Comparison of ENCODE assay signal across 9 cellular contexts in genomic region chr10:103679096-103679790, GRCh38.
A peak's percentile ranks its signal among the peaks of the same experiment; 100 is the strongest.
DNase-seq lines count a peak whose midpoint lies in the region; ATAC-seq and TF ChIP-seq lines count a peak whose summit lies in the region.
"Had no signal": no experiment of that assay in that cellular context is flagged by ENCODE, and none has a peak within 500 bp of the region (broad histone marks: within the 10 kb centered on the region; RNA-seq: fewer than 3 reads in every experiment).

No MANE protein-coding gene starts in this region.

- peak; percentile 88 for DNase-seq in SK-MEL-5 (ENCODE audit: low read depth, low spot score)
- DNase-seq in gastrocnemius medialis: no peak
- no peak for DNase-seq in COR-L47 (lab: John Stamatoyannopoulos, UW)
- DNase-seq in SKM-1 (lab: John Stamatoyannopoulos, UW; ENCODE audit: unreplicated experiment): no peak
- DNase-seq in erythroblast (lab: John Stamatoyannopoulos, UW): no peak
- DNase-seq in RKO (ENCODE audit: low spot score): no peak
- DNase-seq: SK-N-SH had no signal

- ATAC-seq in GM18867 (IDR thresholded peaks at IDR 0.05; ENCODE audit: unreplicated experiment) (peak; percentile 57), HG02623 (IDR thresholded peaks at IDR 0.05; ENCODE audit: unreplicated experiment) (peak; percentile 72), gastrocnemius medialis (no peak)

- in situ Hi-C loops in SK-MEL-5 (cut with HindIII; ENCODE audit: low pct_unique_long_range_greater_than_20kb, low sequenced_read_pairs): no loop called here
- in situ Hi-C loops in gastrocnemius medialis (cut with MboI; ENCODE audit: low sequenced_read_pairs in 4 of 4): loop anchor here in 3 of 4 donors (25.0 kb wide), 1 partner anchor 267 kb away; no protein-coding TSS in a partner anchor

- H3K27me3 ChIP-seq in gastrocnemius medialis: no peaks in the 10 kb centered on the region

- H3K9me3 ChIP-seq in gastrocnemius medialis: no peaks in the 10 kb centered on the region
- H3K9me3 ChIP-seq: SK-N-SH had no signal

- H3K27ac ChIP-seq in gastrocnemius medialis: peak overlapping the region in 3 of 4 donors; percentile 46 to 68 (median 58)

- H3K36me3 ChIP-seq in gastrocnemius medialis: no peaks in the 10 kb centered on the region

- peaks cover 6 to 9% of the 10 kb centered on the region in 2 donors for H3K4me1 ChIP-seq in gastrocnemius medialis

- no peak overlapping the region for H3K4me3 ChIP-seq in gastrocnemius medialis

- intact Hi-C loops in gastrocnemius medialis (cut with DNase I; ENCODE audit: low total_unique reads): no loop called here

- no peak for TF ChIP-seq CTCF in gastrocnemius medialis (IDR thresholded peaks at IDR 0.05 in 4 of 5, conservative IDR thresholded peaks at IDR 0.05 in 1 of 5)

- TF ChIP-seq POLR2A in gastrocnemius medialis (IDR thresholded peaks at IDR 0.05) (no peak), erythroblast (IDR thresholded peaks at IDR 0.05; ENCODE audit: low read length) (no peak)

Comparison
In these comparisons a context has a peak if more than half of its experiments do, and no peak if none do; other contexts are left out.
1. ATAC-seq: peak in GM18867 (single experiment) and HG02623 (single experiment); none in gastrocnemius medialis (0 of 2).